Comparison of ENCODE assay signal across 12 cellular contexts in the genomic region with DNA sequence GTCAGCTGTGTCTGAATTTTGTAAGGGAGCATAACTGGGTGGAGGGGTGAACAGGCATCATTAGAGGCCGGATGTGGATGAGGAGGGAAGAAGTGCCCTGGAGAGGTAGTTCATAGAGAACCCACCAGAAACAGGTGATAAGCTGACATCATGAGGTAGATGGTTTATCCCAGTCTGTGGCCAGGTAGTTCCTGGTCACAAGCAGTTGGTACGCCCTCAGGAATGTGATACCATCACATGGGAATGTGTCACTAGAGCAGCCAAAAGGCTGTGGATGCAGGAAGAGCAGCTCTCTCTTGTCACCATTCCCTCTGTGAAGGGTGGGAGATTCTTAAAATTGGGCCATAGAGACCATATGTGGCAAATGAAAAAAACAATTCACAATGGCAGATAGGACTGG. TPM values are rescaled to one million over a fixed set of nuclear protein-coding genes. Genes with fewer than 3 reads are reported as not detected.
DNase-seq lines count a peak whose midpoint lies in the region; ATAC-seq, FAIRE-seq and TF ChIP-seq lines count a peak whose summit lies in the region.
"Had no signal": no experiment of that assay in that cellular context is flagged by ENCODE, and none has a peak within 500 bp of the region (broad histone marks: within the 10 kb centered on the region; RNA-seq: fewer than 3 reads in every experiment).

No MANE protein-coding gene starts in this region.

- H3K4me1 Mint-ChIP-seq in CD14-positive monocyte = peaks cover 87% of the 10 kb centered on the region
- peaks cover 44% of the 10 kb centered on the region for H3K4me1 Mint-ChIP-seq in astrocyte (ENCODE audit: low read depth, unreplicated experiment)
- peaks cover 75 to 99% (median 78%) of the 10 kb centered on the region in 3 donors for H3K4me1 Mint-ChIP-seq in naive B cell

- H3K79me2 ChIP-seq in astrocyte (ENCODE audit: insufficient read depth, low read length) = peaks cover 100% of the 10 kb centered on the region

- H3K36me3 Mint-ChIP-seq in CD14-positive monocyte (peaks cover 17 to 42% of the 10 kb centered on the region in 2 donors), astrocyte (ENCODE audit: low read depth, unreplicated experiment) (peaks cover 2% of the 10 kb centered on the region), naive B cell (peaks cover 13 to 17% of the 10 kb centered on the region in 2 donors)

- H3K9ac ChIP-seq in astrocyte (ENCODE audit: low read length) = no peak overlapping the region

- H3K36me3 ChIP-seq in astrocyte (ENCODE audit: insufficient read depth, low read length) (peaks cover 3% of the 10 kb centered on the region), uterus (no peaks in the 10 kb centered on the region)

- peak overlapping the region; percentile 78 for H3K27ac ChIP-seq in astrocyte (ENCODE audit: low read depth, low read length)
- peak overlapping the region in 1 of 2 donors; percentile 31 for H3K27ac ChIP-seq in uterus

- TF ChIP-seq CTCF in CD14-positive monocyte (IDR thresholded peaks at IDR 0.05) = no peak
- no peak for TF ChIP-seq CTCF in astrocyte (IDR thresholded peaks at IDR 0.05; ENCODE audit: insufficient read depth, low read depth, low read length)
- no peak for TF ChIP-seq CTCF in uterus (IDR thresholded peaks at IDR 0.05)

- intact Hi-C loops in CD14-positive monocyte (cut with micrococcal nuclease) = no loop called here
- intact Hi-C loops in uterus (cut with DNase I; ENCODE audit: low total_unique reads) = no loop called here

- H3K4me3 ChIP-seq in astrocyte (ENCODE audit: insufficient read depth, low read depth, low read length) (no peak overlapping the region), uterus (no peak overlapping the region)
- H3K4me3 ChIP-seq: testis had no signal

- FAIRE-seq in astrocyte (lab: Jason Lieb, UNC) = peak; percentile 65

- H3K4me3 Mint-ChIP-seq in CD14-positive monocyte (no peak overlapping the region), astrocyte (ENCODE audit: unreplicated experiment) (no peak overlapping the region), naive B cell (peak overlapping the region in 6 of 8 donors; percentile 11 to 88 (median 64))

- no peaks in the 10 kb centered on the region for H3K27me3 ChIP-seq in astrocyte (ENCODE audit: insufficient read depth, low read length)
- no peaks in the 10 kb centered on the region for H3K27me3 ChIP-seq in uterus
- H3K27me3 ChIP-seq: testis had no signal

- peaks cover 0 to 2% (median 0%) of the 10 kb centered on the region in 7 donors for H3K9me3 Mint-ChIP-seq in CD14-positive monocyte
- no peaks in the 10 kb centered on the region for H3K9me3 Mint-ChIP-seq in astrocyte (ENCODE audit: unreplicated experiment)
- H3K9me3 Mint-ChIP-seq in naive B cell = peaks cover 0 to 4% (median 0%) of the 10 kb centered on the region in 7 donors

- no peak for TF ChIP-seq POLR2A in uterus (IDR thresholded peaks at IDR 0.05)

- H3K9me3 ChIP-seq in astrocyte (ENCODE audit: insufficient read depth, low read depth, low read length) = no peaks in the 10 kb centered on the region
- no peaks in the 10 kb centered on the region for H3K9me3 ChIP-seq in uterus
- H3K9me3 ChIP-seq: testis had no signal

- DNase-seq in CD14-positive monocyte (ENCODE audit: low spot score) (no peak), HK-2 (ENCODE audit: unreplicated experiment) (peak; percentile 44), astrocyte (ENCODE audit: low read depth) (no peak), naive B cell (no peak), NCI-H1930 (lab: John Stamatoyannopoulos, UW) (no peak), NAMALWA (ENCODE audit: low spot score) (no peak), uterus (no peak)
- DNase-seq in stimulated activated CD4-positive, alpha-beta T cell treated with anti-CD3 and anti-CD28 coated beads, Interleukin-4, amount 100 ng/mL, for 1 hour = no peak
- DNase-seq: central memory CD4-positive, alpha-beta T cell; midbrain; RPMI8226; testis had no signal

- ATAC-seq in naive B cell (ENCODE audit: low read depth in 2 of 2) = no peak

- H2AFZ ChIP-seq in astrocyte (ENCODE audit: low read depth, low read length) = no peak overlapping the region

- peak overlapping the region; percentile 61 for H3K4me2 ChIP-seq in astrocyte (ENCODE audit: low read length)

- H3K4me1 ChIP-seq in astrocyte (ENCODE audit: insufficient read depth, low read length) = peaks cover 44% of the 10 kb centered on the region
- H3K4me1 ChIP-seq in uterus = peaks cover 0 to 3% of the 10 kb centered on the region in 2 donors

- H3K27ac Mint-ChIP-seq in CD14-positive monocyte (peak overlapping the region; percentile 73 to 90 (median 86)), astrocyte (ENCODE audit: unreplicated experiment) (peak overlapping the region; percentile 67), naive B cell (peak overlapping the region; percentile 82 to 97 (median 94))

- peaks cover 0 to 9% (median 0%) of the 10 kb centered on the region in 3 donors for H3K27me3 Mint-ChIP-seq in CD14-positive monocyte (ENCODE audit: low read depth in 3 of 3)
- H3K27me3 Mint-ChIP-seq in astrocyte (ENCODE audit: low read depth, unreplicated experiment) = no peaks in the 10 kb centered on the region
- no peaks in the 10 kb centered on the region for H3K27me3 Mint-ChIP-seq in naive B cell

- peaks cover 79% of the 10 kb centered on the region for H4K20me1 ChIP-seq in astrocyte (ENCODE audit: insufficient read depth, low read length)

RNA-seq across cellular contexts. Expression of a gene that starts 21.9 kb away (rescaled TPM):
- polyA plus RNA-seq in CD14-positive monocyte (100 to 1,000 TPM; 691 to 888 TPM), naive B cell (ENCODE audit: low read depth in 6 of 6) (100 to 1,000 TPM; 494 to 728 (median 559) TPM)
- total RNA-seq in astrocyte (356 and 369 TPM in 2 replicates), uterus (100 to 1,000 TPM; 106 to 285 (median 137) TPM)

Comparison
In these comparisons a context has a peak if more than half of its experiments do, and no peak if none do; other contexts are left out.
1. H3K4me3 Mint-ChIP-seq: peak in naive B cell (6 of 8); none in CD14-positive monocyte (0 of 2) and astrocyte (single experiment).
2. Peak in every context shown above with its lines, with median percentiles within 50 percentile points of each other: H3K27ac Mint-ChIP-seq.